In the genomic region with DNA sequence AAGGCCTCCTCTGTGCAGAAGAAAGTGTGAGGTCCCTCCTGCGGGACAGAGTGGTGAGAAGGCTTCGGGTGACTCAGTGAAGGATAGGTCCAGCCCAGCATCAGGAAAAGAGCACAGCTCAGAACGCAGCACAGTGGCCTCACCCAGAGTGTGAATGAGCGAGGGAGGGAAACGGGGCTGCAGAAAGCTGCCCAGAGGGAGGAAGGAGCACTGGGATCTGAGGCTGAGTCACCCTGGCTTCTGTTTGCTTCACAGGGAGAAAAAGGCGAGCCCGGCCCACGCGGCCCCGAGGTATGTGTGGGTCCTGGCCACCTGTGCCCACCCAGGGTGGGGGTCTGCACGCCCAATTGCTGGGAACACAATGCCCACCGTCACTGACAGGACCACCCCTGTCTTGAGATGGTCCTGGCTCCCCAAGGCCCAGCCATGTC, we compare ENCODE assay signal across 13 cellular contexts. TPM values are rescaled to one million over a fixed set of nuclear protein-coding genes. Genes with fewer than 3 reads are reported as not detected.
A peak's percentile ranks its signal among the peaks of the same experiment; 100 is the strongest.
DNase-seq lines count a peak whose midpoint lies in the region; ATAC-seq and TF ChIP-seq lines count a peak whose summit lies in the region.
"Had no signal": no experiment of that assay in that cellular context is flagged by ENCODE, and none has a peak within 500 bp of the region (broad histone marks: within the 10 kb centered on the region; RNA-seq: fewer than 3 reads in every experiment).

No MANE protein-coding gene starts in this region.

- H3K27me3 ChIP-seq in body of pancreas, result no peaks in the 10 kb centered on the region
- H3K27me3 ChIP-seq: gastrocnemius medialis had no signal

- no peak for TF ChIP-seq CTCF in body of pancreas (IDR thresholded peaks at IDR 0.05)

- no peaks in the 10 kb centered on the region for H3K4me1 ChIP-seq in body of pancreas
- H3K4me1 ChIP-seq: gastrocnemius medialis had no signal

- H3K27ac ChIP-seq in body of pancreas, result no peak overlapping the region
- H3K27ac ChIP-seq: gastrocnemius medialis had no signal

- no peaks in the 10 kb centered on the region for H3K9me3 ChIP-seq in body of pancreas
- H3K9me3 ChIP-seq: gastrocnemius medialis had no signal

- no peak for TF ChIP-seq POLR2A in body of pancreas (IDR thresholded peaks at IDR 0.05)

- DNase-seq in 8988T (peak; percentile 38), GM04504 (ENCODE audit: low read depth) (peak; percentile 71), body of pancreas (peak in 3 of 4 donors; percentile 3 to 7 (median 5)), left lobe of liver (ENCODE audit: low spot score) (peak; percentile 47), NCI-H1092 treated with DMSO at 0.1 percent for 48 hours (lab: John Stamatoyannopoulos, UW) (no peak), nucleus accumbens (lab: John Stamatoyannopoulos, UW) (no peak)
- DNase-seq: activated CD4-positive, alpha-beta T cell treated with anti-CD3 and anti-CD28 coated beads for 48 hours had no signal

- 71 to 78% methylated on average over 9 to 12 of the region's 12 CpGs for WGBS in body of pancreas, 2 donors

- H3K4me3 ChIP-seq in body of pancreas, result no peak overlapping the region
- H3K4me3 ChIP-seq: gastrocnemius medialis, GM12878 had no signal

- intact Hi-C loops in body of pancreas (cut with DNase I), result no loop called here

- ATAC-seq in body of pancreas (no peak), left lobe of liver (no peak), GM21737 (IDR thresholded peaks at IDR 0.05; ENCODE audit: unreplicated experiment) (no peak), GM18868 (IDR thresholded peaks at IDR 0.05; ENCODE audit: unreplicated experiment) (no peak)
- ATAC-seq: gastrocnemius medialis, GM12878 had no signal

- no peaks in the 10 kb centered on the region for H3K36me3 ChIP-seq in body of pancreas (replicated peaks in 1 of 2; ENCODE audit: insufficient read depth in 1 of 2, low read depth in 2 of 2)
- H3K36me3 ChIP-seq: gastrocnemius medialis had no signal

RNA-seq across cellular contexts. Expression of a gene that starts 24.3 kb away (rescaled TPM):
- total RNA-seq in body of pancreas (100 to 1,000 TPM in 1 of 2 donors, 10 to 100 TPM in 1; 72.1 to 339 TPM), left lobe of liver (34.9 TPM)

RNA-seq across cellular contexts. Expression of a gene that starts 33.1 kb away (rescaled TPM):
- under 1 TPM in 1 of 2 donors, not detected in 1; 0.33 TPM for total RNA-seq in body of pancreas
- 668 TPM for total RNA-seq in left lobe of liver
- total RNA-seq: CD8-positive, alpha-beta memory T cell; SK-MEL-5 had no signal

Comparison
In these comparisons a context has a peak if more than half of its experiments do, and no peak if none do; other contexts are left out.
1. DNase-seq: peak in 8988T (single experiment), GM04504 (single experiment), body of pancreas (3 of 4) and left lobe of liver (single experiment); none in NCI-H1092 treated with DMSO at 0.1 percent for 48 hours (single experiment) and nucleus accumbens (0 of 56).
2. RNA of a gene that starts 33.1 kb away (total RNA-seq): 668 TPM in left lobe of liver (single experiment); 0.33 TPM in body of pancreas; every median in the first group is over 100 times any median in the second.